In the genomic region with DNA sequence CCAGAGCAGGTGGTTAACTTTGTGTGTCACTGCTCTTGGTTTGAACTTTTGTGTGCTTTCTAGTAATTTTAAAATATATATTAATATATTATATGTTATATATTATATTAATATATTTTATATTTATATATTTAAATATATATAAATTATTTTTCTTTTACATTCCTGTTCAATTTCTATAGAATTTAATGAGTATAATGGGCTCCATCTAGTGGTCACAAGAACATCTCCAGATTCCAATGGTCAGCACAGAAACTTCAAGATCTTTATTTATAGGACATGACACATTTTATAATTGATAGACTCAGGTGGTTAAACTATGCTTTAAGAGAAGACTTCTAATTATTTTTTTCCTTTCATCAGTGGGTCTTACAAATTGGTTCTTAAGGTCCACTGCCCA, we compare ENCODE assay signal across 9 cellular contexts. TPM values are rescaled to one million over a fixed set of nuclear protein-coding genes. Genes with fewer than 3 reads are reported as not detected.
DNase-seq lines count a peak whose midpoint lies in the region; ATAC-seq and TF ChIP-seq lines count a peak whose summit lies in the region.
"Had no signal": no experiment of that assay in that cellular context is flagged by ENCODE, and none has a peak within 500 bp of the region (broad histone marks: within the 10 kb centered on the region; RNA-seq: fewer than 3 reads in every experiment).

No MANE protein-coding gene starts in this region.

- no peak for TF ChIP-seq POLR2A in heart left ventricle (IDR thresholded peaks at IDR 0.05)
- no peak for TF ChIP-seq POLR2A in upper lobe of left lung (IDR thresholded peaks at IDR 0.05)

- H3K27ac Mint-ChIP-seq in T-helper 2 cell treated with Interferon-gamma antibody and Interleukin-4, amounts not matched to agents 5 μg/mL and 100 μg/mL, for 36 hours: no peak overlapping the region

- H3K27me3 ChIP-seq in heart left ventricle (no peaks in the 10 kb centered on the region), upper lobe of left lung (no peaks in the 10 kb centered on the region)
- H3K27me3 ChIP-seq: SJSA1 had no signal

- H3K4me3 ChIP-seq in heart left ventricle (no peak overlapping the region), upper lobe of left lung (no peak overlapping the region)
- H3K4me3 ChIP-seq: SJSA1 had no signal

- H3K9me3 Mint-ChIP-seq in T-helper 2 cell treated with Interferon-gamma antibody and Interleukin-4, amounts not matched to agents 5 μg/mL and 100 μg/mL, for 36 hours: no peaks in the 10 kb centered on the region

- ATAC-seq in heart left ventricle (no peak), upper lobe of left lung (ENCODE audit: low FRiP score in 2 of 2) (no peak)

- H3K4me3 Mint-ChIP-seq in T-helper 2 cell treated with Interferon-gamma antibody and Interleukin-4, amounts not matched to agents 5 μg/mL and 100 μg/mL, for 36 hours: no peak overlapping the region

- H3K9me3 ChIP-seq in heart left ventricle (no peaks in the 10 kb centered on the region), upper lobe of left lung (no peaks in the 10 kb centered on the region)

- intact Hi-C loops in heart left ventricle (cut with DNase I) (loop anchor here in 9 of 10 donors (1.0 to 5.0 kb wide), 7 partner anchors 36 to 271 kb away; no protein-coding TSS in a partner anchor), cardiac septum (cut with DNase I) (loop anchor here (5.0 kb wide), 1 partner anchor 314 kb away; no protein-coding TSS in a partner anchor)

- H3K4me1 ChIP-seq in heart left ventricle (peaks cover 0 to 31% (median 7%) of the 10 kb centered on the region in 12 donors), upper lobe of left lung (no peaks in the 10 kb centered on the region)
- H3K4me1 ChIP-seq: SJSA1 had no signal

- H3K27ac ChIP-seq in heart left ventricle (peak overlapping the region in 1 of 12 donors; percentile 22), upper lobe of left lung (no peak overlapping the region)
- H3K27ac ChIP-seq: SJSA1 had no signal

- H3K36me3 Mint-ChIP-seq in T-helper 2 cell treated with Interferon-gamma antibody and Interleukin-4, amounts not matched to agents 5 μg/mL and 100 μg/mL, for 36 hours (ENCODE audit: low read depth): no peaks in the 10 kb centered on the region

- DNase-seq in heart left ventricle (no peak), cardiac septum (ENCODE audit: low spot score) (no peak), RPMI7951 (ENCODE audit: low read depth) (peak; percentile 23), fibroblast of the conjunctiva (ENCODE audit: low read depth) (peak; percentile 6), upper lobe of left lung (no peak), glomerular visceral epithelial cell (ENCODE audit: extremely low spot score) (no peak)
- no peak for DNase-seq in T-helper 2 cell treated with Interferon-gamma antibody and Interleukin-4, amounts not matched to agents 5 μg/mL and 100 μg/mL, for 36 hours (ENCODE audit: low spot score)
- no peak for DNase-seq in activated T-cell treated with anti-CD3 and anti-CD28 coated beads, Interleukin-2, amount 50 U/mL, for 48 hours

- H3K36me3 ChIP-seq in heart left ventricle: no peaks in the 10 kb centered on the region
- H3K36me3 ChIP-seq in upper lobe of left lung: no peaks in the 10 kb centered on the region
- H3K36me3 ChIP-seq: SJSA1 had no signal

- peaks cover 3% of the 10 kb centered on the region for H3K27me3 Mint-ChIP-seq in T-helper 2 cell treated with Interferon-gamma antibody and Interleukin-4, amounts not matched to agents 5 μg/mL and 100 μg/mL, for 36 hours (ENCODE audit: low read depth)

- TF ChIP-seq CTCF in heart left ventricle (IDR thresholded peaks at IDR 0.05) (peak; percentile 32 to 74 (median 52)), upper lobe of left lung (IDR thresholded peaks at IDR 0.05) (peak in 4 of 6 experiments; percentile 20 to 42 (median 33))

- TF ChIP-seq EP300 in upper lobe of left lung (IDR thresholded peaks at IDR 0.05): no peak

- H3K4me1 Mint-ChIP-seq in T-helper 2 cell treated with Interferon-gamma antibody and Interleukin-4, amounts not matched to agents 5 μg/mL and 100 μg/mL, for 36 hours (ENCODE audit: low read depth): no peaks in the 10 kb centered on the region

RNA-seq across cellular contexts. Expression of gene COL23A1, which starts 39.1 kb away (rescaled TPM):
- 10 to 100 TPM in 8 of 9 donors, 1 to 10 TPM in 1; 6.0 to 33.0 (median 21.2) TPM for total RNA-seq in heart left ventricle
- polyA plus RNA-seq in heart left ventricle: 1 to 10 TPM; 7.2 to 9.3 TPM
- 16.5 TPM for total RNA-seq in cardiac septum
- 0.12 and 0.39 TPM in 2 replicates for total RNA-seq in RPMI7951 (2014; rRNA removed; shearing (Covaris generic))
- 1 to 10 TPM in 5 of 6 donors, under 1 TPM in 1; 0.61 to 3.1 (median 1.5) TPM for total RNA-seq in upper lobe of left lung
- total RNA-seq: SJSA1 had no signal

Comparison
In these comparisons a context has a peak if more than half of its experiments do, and no peak if none do; other contexts are left out.
1. DNase-seq: peak in RPMI7951 (single experiment) and fibroblast of the conjunctiva (single experiment); none in heart left ventricle (0 of 5), cardiac septum (single experiment), upper lobe of left lung (0 of 2), glomerular visceral epithelial cell (single experiment), T-helper 2 cell treated with Interferon-gamma antibody and Interleukin-4, amounts not matched to agents 5 μg/mL and 100 μg/mL, for 36 hours (single experiment) and activated T-cell treated with anti-CD3 and anti-CD28 coated beads, Interleukin-2, amount 50 U/mL, for 48 hours (0 of 2).